14 cellular contexts compared by ENCODE assay signal in the genomic region with DNA sequence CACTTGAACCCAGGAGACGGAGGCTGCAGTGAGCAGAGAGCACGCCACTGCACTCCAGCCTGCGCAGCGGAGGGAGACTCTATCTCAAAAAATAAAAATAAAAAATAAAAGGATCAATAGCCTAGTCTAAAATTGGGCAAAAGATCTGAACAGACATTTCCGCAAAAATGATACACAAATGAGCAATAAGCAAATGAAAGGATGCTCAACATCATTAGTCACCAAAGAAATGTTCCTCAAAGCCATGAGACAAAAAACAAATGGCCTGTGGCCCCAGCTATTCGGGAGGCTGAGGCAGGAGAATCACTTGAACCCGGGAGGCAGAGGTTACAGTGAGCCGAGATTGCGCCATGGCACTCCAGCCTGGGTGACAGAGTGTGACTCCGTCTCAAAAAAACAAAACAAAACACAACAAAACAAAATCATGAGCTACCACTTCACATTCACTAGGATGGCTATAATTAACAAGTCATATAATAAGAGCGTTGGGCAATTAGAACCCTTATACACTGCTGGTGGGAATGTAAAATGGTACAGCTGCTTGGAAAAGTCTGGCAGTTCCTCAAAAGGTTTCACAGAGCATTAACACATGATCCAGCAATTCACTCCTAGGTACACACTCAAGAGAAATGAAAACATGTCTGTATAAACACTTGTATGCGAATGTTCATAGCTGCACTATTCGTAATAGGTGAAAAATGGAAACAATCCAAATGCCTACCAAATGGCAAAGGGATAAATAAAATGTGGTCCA. TPM values are rescaled to one million over a fixed set of nuclear protein-coding genes. Genes with fewer than 3 reads are reported as not detected.
DNase-seq lines count a peak whose midpoint lies in the region; ATAC-seq, FAIRE-seq and TF ChIP-seq lines count a peak whose summit lies in the region.
"Had no signal": no experiment of that assay in that cellular context is flagged by ENCODE, and none has a peak within 500 bp of the region (broad histone marks: within the 10 kb centered on the region; RNA-seq: fewer than 3 reads in every experiment).

No MANE protein-coding gene starts in this region.

- no peaks in the 10 kb centered on the region for H3K9me2 ChIP-seq in PC-9 (ENCODE audit: insufficient read depth)

- intact Hi-C loops in PC-9 (cut with micrococcal nuclease; ENCODE audit: unreplicated experiment) = loop anchor here (5.0 to 10.0 kb wide), 2 partner anchors 162 to 480 kb away; no protein-coding TSS in a partner anchor
- intact Hi-C loops in uterus (cut with DNase I; ENCODE audit: low total_unique reads) = no loop called here

- H3K9me3 ChIP-seq in PC-9 (ENCODE audit: insufficient read depth, low read depth) (no peaks in the 10 kb centered on the region), lung (ENCODE audit: control insufficient read depth in 2 of 2, insufficient read depth in 1 of 2, low read length in 1 of 2) (no peaks in the 10 kb centered on the region), uterus (no peaks in the 10 kb centered on the region)

- BruUV-seq in PC-9 (replicated peaks; lab: Mats Ljungman, UMichigan) = no TSS peak

- peaks cover 49% of the 10 kb centered on the region for H3K79me2 ChIP-seq in ACC112 (ENCODE audit: control insufficient read depth, insufficient read depth, low read length, unreplicated experiment)
- H3K79me2 ChIP-seq in PC-9 (ENCODE audit: low read depth) = peaks cover 69% of the 10 kb centered on the region

- no peak for TF ChIP-seq POLR2A in uterus (IDR thresholded peaks at IDR 0.05)

- no peaks in the 10 kb centered on the region for H3K27me3 ChIP-seq in ACC112 (ENCODE audit: insufficient read depth, low read length)
- H3K27me3 ChIP-seq in PC-9 (ENCODE audit: insufficient read depth, low read depth) = no peaks in the 10 kb centered on the region
- H3K27me3 ChIP-seq in lung (ENCODE audit: control insufficient read depth, insufficient read depth) = no peaks in the 10 kb centered on the region
- no peaks in the 10 kb centered on the region for H3K27me3 ChIP-seq in uterus

- H3K27ac ChIP-seq in ACC112 (ENCODE audit: low read depth, low read length) (peak overlapping the region; percentile 91), PC-9 (peak overlapping the region; percentile 77), lung (ENCODE audit: low read depth in 1 of 2, low read length in 1 of 2) (no peak overlapping the region), uterus (no peak overlapping the region)

- H3K4me3 ChIP-seq in ACC112 (ENCODE audit: low read depth, low read length) = no peak overlapping the region
- no peak overlapping the region for H3K4me3 ChIP-seq in PC-9
- no peak overlapping the region for H3K4me3 ChIP-seq in lung
- no peak overlapping the region for H3K4me3 ChIP-seq in uterus

- DNase-seq in DMS53 (lab: John Stamatoyannopoulos, UW) (peak; percentile 87), PC-9 (no peak), lung (ENCODE audit: low spot score) (no peak), uterus (no peak), UCSD-AML1 (lab: John Stamatoyannopoulos, UW; ENCODE audit: unreplicated experiment) (no peak), RCC 7860 (ENCODE audit: low spot score) (no peak)
- DNase-seq: activated CD4-positive, alpha-beta T cell treated with anti-CD3 and anti-CD28 coated beads for 1 hour; activated effector memory CD4-positive, alpha-beta T cell treated with Interleukin-2 at 50 U/mL for 16 hours; H9; islet precursor cell; Right ventricle myocardium superior had no signal

- 77 to 79% methylated on average over 13 of the region's 13 CpGs for WGBS in lung, 2 donors

- CTCF ChIA-PET in PC-9 (lab: Charles Lee) = interaction anchor here (0.6 kb wide), 2 partner anchors 365 to 545 kb away, joined by 3 to 6 read pairs; no protein-coding TSS in a partner anchor

- H4K20me1 ChIP-seq in PC-9 (ENCODE audit: insufficient read depth) = peaks cover 5% of the 10 kb centered on the region; the same call in 1 of the 2 replicates

- peaks cover 57% of the 10 kb centered on the region for H3F3A ChIP-seq in PC-9 (ENCODE audit: insufficient read depth, low read depth)

- ATAC-seq in lung (ENCODE audit: insufficient read depth, low FRiP score) = peak; percentile 6
- ATAC-seq in GM21381 (IDR thresholded peaks at IDR 0.05; ENCODE audit: unreplicated experiment) = no peak

- TF ChIP-seq CTCF in PC-9 (conservative IDR thresholded peaks at IDR 0.05) = no peak
- no peak for TF ChIP-seq CTCF in lung (IDR thresholded peaks at IDR 0.05; ENCODE audit: control extremely low read depth, extremely low read depth)
- TF ChIP-seq CTCF in uterus (IDR thresholded peaks at IDR 0.05) = no peak

- no peak overlapping the region for H3K4me2 ChIP-seq in PC-9

- POLR2A ChIA-PET in PC-9 (lab: Charles Lee; ENCODE audit: unreplicated experiment) = interaction anchor here (0.6 kb wide), 1 partner anchor 22 kb away, joined by 3 read pairs; no protein-coding TSS in a partner anchor

- peaks cover 29% of the 10 kb centered on the region for H3K36me3 ChIP-seq in ACC112 (ENCODE audit: insufficient read depth, low read length)
- H3K36me3 ChIP-seq in PC-9 (ENCODE audit: low read depth) = peaks cover 23% of the 10 kb centered on the region
- peaks cover 0 to 13% of the 10 kb centered on the region in 2 donors for H3K36me3 ChIP-seq in lung (ENCODE audit: control insufficient read depth in 2 of 2, insufficient read depth in 2 of 2, low read length in 2 of 2)
- H3K36me3 ChIP-seq in uterus = no peaks in the 10 kb centered on the region

- H3K4me1 ChIP-seq in ACC112 (ENCODE audit: control insufficient read depth, insufficient read depth, low read length, unreplicated experiment) (peaks cover 45% of the 10 kb centered on the region), PC-9 (replicated peaks; ENCODE audit: insufficient read depth) (peaks cover 40% of the 10 kb centered on the region), lung (ENCODE audit: control insufficient read depth in 2 of 2, insufficient read depth in 2 of 2, low read length in 2 of 2) (peaks cover 0 to 15% of the 10 kb centered on the region in 2 donors), uterus (peaks cover 0 to 11% of the 10 kb centered on the region in 2 donors)

- H2AFZ ChIP-seq in ACC112 (ENCODE audit: low read length, unreplicated experiment) = no peak overlapping the region
- no peak overlapping the region for H2AFZ ChIP-seq in PC-9

- no peak for FAIRE-seq in RCC 7860 (lab: Jason Lieb, UNC)
- FAIRE-seq: GM19239 had no signal

RNA-seq across cellular contexts. Expression of a gene that starts 3.1 kb away (rescaled TPM):
- total RNA-seq in PC-9 (2021) = 46.7 and 56.4 TPM in 2 replicates
- total RNA-seq in lung = 10 to 100 TPM; 22.6 to 43.3 TPM
- 10 to 100 TPM; 13.9 to 16.3 TPM for polyA plus RNA-seq in lung
- total RNA-seq in uterus = 10 to 100 TPM in 3 of 4 donors, 1 to 10 TPM in 1; 5.4 to 30.2 (median 19.3) TPM

RNA-seq across cellular contexts. Expression of a gene that starts 39.3 kb away (rescaled TPM):
- 134 and 217 TPM in 2 replicates for total RNA-seq in PC-9 (2021)
- 100 to 1,000 TPM in 1 of 2 donors, 10 to 100 TPM in 1; 97.4 to 161 TPM for total RNA-seq in lung
- polyA plus RNA-seq in lung = 100 to 1,000 TPM in 1 of 2 donors, 10 to 100 TPM in 1; 84.3 to 103 TPM
- total RNA-seq in uterus = 100 to 1,000 TPM in 2 of 4 donors, 10 to 100 TPM in 2; 64.0 to 272 (median 95.4) TPM

Comparison
In these comparisons a context has a peak if more than half of its experiments do, and no peak if none do; other contexts are left out.
1. H3K27ac ChIP-seq: peak in ACC112 (single experiment) and PC-9 (single experiment); none in lung (0 of 2) and uterus (0 of 2).